ENCODE assay signal across 11 cellular contexts in genomic region chr1:245306020-245306419, GRCh38.
"Had no signal": no experiment of that assay in that cellular context is flagged by ENCODE, and none has a peak within 500 bp of the region (broad histone marks: within the 10 kb centered on the region; RNA-seq: fewer than 3 reads in every experiment).

No MANE protein-coding gene starts in this region.

- FAIRE-seq: H1, H54 had no signal

- H3K4me1 ChIP-seq: HAP-1 had no signal

- ATAC-seq: GM23338, HCT116 had no signal

- H3K27ac ChIP-seq: GM23248 had no signal

- H3K36me3 ChIP-seq: HAP-1 had no signal

- DNase-seq: GM23248, GOT3, H7, H9, HCEC 1CT, HFFc6 had no signal

- H2AFZ ChIP-seq: GM23248, GM23338 had no signal

- H3K9me3 ChIP-seq: HAP-1 had no signal

- H3K4me3 Mint-ChIP-seq: GM23338, H9, HFFc6 had no signal

- H3K27ac Mint-ChIP-seq: GM23338, H9, HFFc6 had no signal

- H3K4me3 ChIP-seq: GM23248, GM23338, HAP-1 had no signal

- H3K4me2 ChIP-seq: GM23338 had no signal

- H3K9me3 Mint-ChIP-seq: HFFc6 had no signal

- H3K9ac ChIP-seq: GM23248 had no signal
